ENCODE assay signal across 8 cellular contexts in genomic region chr9:21465859-21466518, GRCh38. TPM values are rescaled to one million over a fixed set of nuclear protein-coding genes. Genes with fewer than 3 reads are reported as not detected.
DNase-seq lines count a peak whose midpoint lies in the region; ATAC-seq and TF ChIP-seq lines count a peak whose summit lies in the region.

No MANE protein-coding gene starts in this region.

- no peak overlapping the region for H2AFZ ChIP-seq in fibroblast of lung (ENCODE audit: low read length)

- no peak overlapping the region for H3K27ac ChIP-seq in fibroblast of lung (ENCODE audit: insufficient read depth, low read length)
- no peak overlapping the region for H3K27ac ChIP-seq in prostate gland

- H4K20me1 ChIP-seq in fibroblast of lung (ENCODE audit: control insufficient read depth, extremely low read depth, insufficient read depth, low read length), result no peaks in the 10 kb centered on the region

- H3K79me2 ChIP-seq in fibroblast of lung (ENCODE audit: control insufficient read depth, insufficient read depth, low read length), result no peaks in the 10 kb centered on the region

- H3K9me3 ChIP-seq in fibroblast of lung (ENCODE audit: control insufficient read depth, insufficient read depth, low read depth, low read length) (no peaks in the 10 kb centered on the region), prostate gland (no peaks in the 10 kb centered on the region)

- no peak overlapping the region for H3K9ac ChIP-seq in fibroblast of lung (ENCODE audit: insufficient read depth, low read length)

- ATAC-seq in HG02885 (IDR thresholded peaks at IDR 0.05; ENCODE audit: poor library complexity, unreplicated experiment) (peak; percentile 87), GM19328 (IDR thresholded peaks at IDR 0.05; ENCODE audit: unreplicated experiment) (no peak)
- no peak for ATAC-seq in activated CD4-positive, CD25-positive, alpha-beta regulatory T cell treated with anti-CD3 and anti-CD28 coated beads, Interleukin-2, amount 50 U/mL, for 24 hours

- H3K4me3 ChIP-seq in fibroblast of lung (replicated peaks in 1 of 4; ENCODE audit: control extremely low read depth in 1 of 4, insufficient read depth in 1 of 4, low read depth in 3 of 4, low read length in 4 of 4), result no peak overlapping the region
- no peak overlapping the region for H3K4me3 ChIP-seq in prostate gland

- no peaks in the 10 kb centered on the region for H3K27me3 ChIP-seq in fibroblast of lung (ENCODE audit: control insufficient read depth, insufficient read depth, low read length)
- H3K27me3 ChIP-seq in prostate gland (replicated peaks; ENCODE audit: insufficient read depth), result no peaks in the 10 kb centered on the region

- H3K4me1 ChIP-seq in fibroblast of lung (ENCODE audit: control insufficient read depth, extremely low read depth, insufficient read depth, low read length) (no peaks in the 10 kb centered on the region), prostate gland (replicated peaks) (no peaks in the 10 kb centered on the region)

- intact Hi-C loops in prostate gland (cut with DNase I), result no loop called here

- H3K36me3 ChIP-seq in fibroblast of lung (ENCODE audit: control insufficient read depth, insufficient read depth, low read length), result no peaks in the 10 kb centered on the region
- H3K36me3 ChIP-seq in prostate gland, result no peaks in the 10 kb centered on the region

- H3K4me2 ChIP-seq in fibroblast of lung (ENCODE audit: extremely low read depth, insufficient read depth, low read length), result no peak overlapping the region

- TF ChIP-seq POLR2A in prostate gland (IDR thresholded peaks at IDR 0.05), result no peak

- peak; percentile 66 for TF ChIP-seq CTCF in AG09319 (IDR thresholded peaks at IDR 0.05; ENCODE audit: low read depth, low read length)
- peak; percentile 60 to 75 for TF ChIP-seq CTCF in fibroblast of lung (conservative IDR thresholded peaks at IDR 0.05 in 1 of 2, IDR thresholded peaks at IDR 0.05 in 1 of 2; ENCODE audit: low read depth in 1 of 2, low read length in 2 of 2)
- TF ChIP-seq CTCF in prostate gland (IDR thresholded peaks at IDR 0.05), result peak in 3 of 4 experiments; percentile 43 to 63 (median 62)

- peak; percentile 38 for DNase-seq in AG09319 (ENCODE audit: extremely low read depth, low read depth)
- peak; percentile 45 for DNase-seq in GM04504 (ENCODE audit: low read depth)
- DNase-seq in RPMI7951 (ENCODE audit: low read depth), result peak; percentile 60
- DNase-seq in fibroblast of lung (ENCODE audit: low read depth in 2 of 2), result peak; percentile 42 to 75
- peak; percentile 18 for DNase-seq in prostate gland (ENCODE audit: low spot score)

RNA-seq across cellular contexts. Expression of gene IFNE, which starts 16.1 kb away (rescaled TPM):
- 0.10 and 0.72 TPM in 2 replicates for total RNA-seq in RPMI7951 (2014; rRNA removed; shearing (Covaris generic))
- total RNA-seq in fibroblast of lung (3.9 and 6.6 TPM in 2 replicates), prostate gland (not detected)
- polyA plus RNA-seq in fibroblast of lung, result 0.15 and 0.40 TPM in 2 replicates
- polyA plus RNA-seq in fibroblast of lung (2012), result 0.27 and 0.34 TPM in 2 replicates
- not detected in 2 replicates for polyA minus RNA-seq in fibroblast of lung (ENCODE audit: low replicate concordance)

RNA-seq across cellular contexts. Expression of gene IFNA1, which starts 25.8 kb away (rescaled TPM):
- not detected in 2 replicates for total RNA-seq in RPMI7951 (2014; rRNA removed; shearing (Covaris generic))
- total RNA-seq in fibroblast of lung, result not detected in 2 replicates
- polyA plus RNA-seq in fibroblast of lung, result not detected in 2 replicates
- polyA plus RNA-seq in fibroblast of lung (2012), result not detected in 2 replicates
- polyA minus RNA-seq in fibroblast of lung (ENCODE audit: low replicate concordance), result not detected in 2 replicates
- total RNA-seq in prostate gland, result not detected

RNA-seq across cellular contexts. Expression of gene IFNA8, which starts 57.1 kb away (rescaled TPM):
- total RNA-seq in RPMI7951 (2014; rRNA removed; shearing (Covaris generic)), result not detected in 2 replicates
- total RNA-seq in fibroblast of lung (not detected in 2 replicates), prostate gland (not detected)
- polyA plus RNA-seq in fibroblast of lung, result not detected in 2 replicates
- not detected in 2 replicates for polyA plus RNA-seq in fibroblast of lung (2012)
- polyA minus RNA-seq in fibroblast of lung (ENCODE audit: low replicate concordance), result not detected in 2 replicates
